In genomic region chr6:291697-292505, GRCh38 we compare ENCODE assay signal across 1 cellular context.
TF ChIP-seq lines count a peak whose summit lies in the region.

DUSP22 (plus strand) TSS chr6:292487; CDS start chr6:292540, 53 bp downstream.

TF ChIP-seq in GM12878, 131 proteins besides CTCF, POLR2A, EP300 and RAD21 (continued from another document):
- TF ChIP-seq MEF2B (IDR thresholded peaks at IDR 0.05; ENCODE audit: partially characterized antibody, poor library complexity, severe bottlenecking), result no peak
- peak; percentile 37; the same call in 1 of the 2 replicates for TF ChIP-seq HSF1 (IDR thresholded peaks at IDR 0.05; ENCODE audit: low read depth, low read length)
- no peak for TF ChIP-seq FOXM1 (IDR thresholded peaks at IDR 0.05; ENCODE audit: low read depth, low read length)
- peak; percentile 85 for TF ChIP-seq BCL11A (IDR thresholded peaks at IDR 0.05; ENCODE audit: low read depth, low read length)
- peak; percentile 81 for TF ChIP-seq POLR2AphosphoS5 (IDR thresholded peaks at IDR 0.05; ENCODE audit: low read length)
- no peak for TF ChIP-seq SREBF1 (IDR thresholded peaks at IDR 0.05; ENCODE audit: low read length)
- TF ChIP-seq ETV6 (conservative IDR thresholded peaks at IDR 0.05 in 1 of 2, IDR thresholded peaks at IDR 0.05 in 1 of 2; ENCODE audit: borderline replicate concordance in 1 of 2, low read depth in 1 of 2), result no peak
- peak; percentile 55; the same call in 1 of the 2 replicates for TF ChIP-seq TCF3 (IDR thresholded peaks at IDR 0.05; ENCODE audit: borderline replicate concordance, insufficient read depth, low read depth, low read length)
- TF ChIP-seq, protein P1, sequence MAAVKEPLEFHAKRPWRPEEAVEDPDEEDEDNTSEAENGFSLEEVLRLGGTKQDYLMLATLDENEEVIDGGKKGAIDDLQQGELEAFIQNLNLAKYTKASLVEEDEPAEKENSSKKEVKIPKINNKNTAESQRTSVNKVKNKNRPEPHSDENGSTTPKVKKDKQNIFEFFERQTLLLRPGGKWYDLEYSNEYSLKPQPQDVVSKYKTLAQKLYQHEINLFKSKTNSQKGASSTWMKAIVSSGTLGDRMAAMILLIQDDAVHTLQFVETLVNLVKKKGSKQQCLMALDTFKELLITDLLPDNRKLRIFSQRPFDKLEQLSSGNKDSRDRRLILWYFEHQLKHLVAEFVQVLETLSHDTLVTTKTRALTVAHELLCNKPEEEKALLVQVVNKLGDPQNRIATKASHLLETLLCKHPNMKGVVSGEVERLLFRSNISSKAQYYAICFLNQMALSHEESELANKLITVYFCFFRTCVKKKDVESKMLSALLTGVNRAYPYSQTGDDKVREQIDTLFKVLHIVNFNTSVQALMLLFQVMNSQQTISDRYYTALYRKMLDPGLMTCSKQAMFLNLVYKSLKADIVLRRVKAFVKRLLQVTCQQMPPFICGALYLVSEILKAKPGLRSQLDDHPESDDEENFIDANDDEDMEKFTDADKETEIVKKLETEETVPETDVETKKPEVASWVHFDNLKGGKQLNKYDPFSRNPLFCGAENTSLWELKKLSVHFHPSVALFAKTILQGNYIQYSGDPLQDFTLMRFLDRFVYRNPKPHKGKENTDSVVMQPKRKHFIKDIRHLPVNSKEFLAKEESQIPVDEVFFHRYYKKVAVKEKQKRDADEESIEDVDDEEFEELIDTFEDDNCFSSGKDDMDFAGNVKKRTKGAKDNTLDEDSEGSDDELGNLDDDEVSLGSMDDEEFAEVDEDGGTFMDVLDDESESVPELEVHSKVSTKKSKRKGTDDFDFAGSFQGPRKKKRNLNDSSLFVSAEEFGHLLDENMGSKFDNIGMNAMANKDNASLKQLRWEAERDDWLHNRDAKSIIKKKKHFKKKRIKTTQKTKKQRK (IDR thresholded peaks at IDR 0.05; ENCODE audit: low read depth, low read length), result no peak
- TF ChIP-seq, protein P2, sequence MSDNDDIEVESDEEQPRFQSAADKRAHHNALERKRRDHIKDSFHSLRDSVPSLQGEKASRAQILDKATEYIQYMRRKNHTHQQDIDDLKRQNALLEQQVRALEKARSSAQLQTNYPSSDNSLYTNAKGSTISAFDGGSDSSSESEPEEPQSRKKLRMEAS (IDR thresholded peaks at IDR 0.05; ENCODE audit: low read depth, low read length), result no peak
- no peak for TF ChIP-seq STAT3 (IDR thresholded peaks at IDR 0.05; ENCODE audit: low read depth, low read length)
- TF ChIP-seq YBX1 (IDR thresholded peaks at IDR 0.05), result no peak
- TF ChIP-seq SP1 (IDR thresholded peaks at IDR 0.05; ENCODE audit: low read depth, low read length), result peak; percentile 7
- no peak for TF ChIP-seq CREB1 (IDR thresholded peaks at IDR 0.05; ENCODE audit: low read depth)
- TF ChIP-seq KLF5 (IDR thresholded peaks at IDR 0.05; ENCODE audit: partially characterized antibody), result peak; percentile 53
